Comparison of ENCODE assay signal across 22 cellular contexts in genomic region chr7:36188266-36188665, GRCh38. TPM values are rescaled to one million over a fixed set of nuclear protein-coding genes. Genes with fewer than 3 reads are reported as not detected.
DNase-seq lines count a peak whose midpoint lies in the region; ATAC-seq, FAIRE-seq and TF ChIP-seq lines count a peak whose summit lies in the region.
"Had no signal": no experiment of that assay in that cellular context is flagged by ENCODE, and none has a peak within 500 bp of the region (broad histone marks: within the 10 kb centered on the region; RNA-seq: fewer than 3 reads in every experiment).

No MANE protein-coding gene starts in this region.

- TF ChIP-seq RAD21 in A549 (conservative IDR thresholded peaks at IDR 0.05 in 1 of 2, IDR thresholded peaks at IDR 0.05 in 1 of 2): no peak

- H3K27me3 ChIP-seq in endodermal cell (ENCODE audit: control insufficient read depth, insufficient read depth, low read length, poor library complexity, severe bottlenecking): no peaks in the 10 kb centered on the region
- H3K27me3 ChIP-seq: BLaER1, left lung, transverse colon had no signal

- 0 out of 6 replicates have a peak, but pooled peaks of 1 of the 2 experiments have one; percentile 19 for ATAC-seq in A549
- ATAC-seq in GM21447 (IDR thresholded peaks at IDR 0.05; ENCODE audit: unreplicated experiment): no peak
- no peak for ATAC-seq in HG03442 (IDR thresholded peaks at IDR 0.05; ENCODE audit: unreplicated experiment)
- no peak for ATAC-seq in HG02588 (IDR thresholded peaks at IDR 0.05; ENCODE audit: unreplicated experiment)
- ATAC-seq: left lung had no signal

- H3K4me1 Mint-ChIP-seq in endodermal cell: peaks cover 31% of the 10 kb centered on the region
- H3K4me1 Mint-ChIP-seq in nephron progenitor cell: peaks cover 47% of the 10 kb centered on the region
- H3K4me1 Mint-ChIP-seq: activated CD4-positive, alpha-beta memory T cell treated with anti-CD3 and anti-CD28 coated beads, Interleukin-2, amount 10 ng/mL, durations not matched to agents 7 days and 5 days had no signal

- H3K9me3 ChIP-seq in A549 (no peaks in the 10 kb centered on the region), endodermal cell (ENCODE audit: control insufficient read depth, low read length) (no peaks in the 10 kb centered on the region)
- H3K9me3 ChIP-seq: BLaER1, left lung, transverse colon had no signal

- no peak for FAIRE-seq in A549 (lab: Jason Lieb, UNC)

- H3K27ac Mint-ChIP-seq in endodermal cell (peak overlapping the region; percentile 72), nephron progenitor cell (no peak overlapping the region)
- H3K27ac Mint-ChIP-seq: activated B cell treated with CpG ODN at 0.5 μM for 24 hours; activated CD4-positive, alpha-beta memory T cell treated with anti-CD3 and anti-CD28 coated beads, Interleukin-2, amount 10 ng/mL, durations not matched to agents 7 days and 5 days; dendritic cell treated with granulocyte-macrophage colony-stimulating factor and Interleukin-4, amounts not matched to agents 40 ng/mL and 50 ng/mL, for 4 days; progenitor cell of endocrine pancreas had no signal

- H3K27me3 Mint-ChIP-seq in endodermal cell (ENCODE audit: insufficient read depth) (no peaks in the 10 kb centered on the region), nephron progenitor cell (ENCODE audit: low read depth, poor library complexity) (peaks cover 4% of the 10 kb centered on the region)
- H3K27me3 Mint-ChIP-seq: activated CD4-positive, alpha-beta memory T cell treated with anti-CD3 and anti-CD28 coated beads, Interleukin-2, amount 10 ng/mL, durations not matched to agents 7 days and 5 days; progenitor cell of endocrine pancreas had no signal

- H3K27ac ChIP-seq in A549: 0 out of 6 replicates have a peak overlapping the region, but pooled peaks of 1 of the 2 experiments have one; percentile 17
- H3K27ac ChIP-seq in endodermal cell (ENCODE audit: low read depth, low read length): no peak overlapping the region
- H3K27ac ChIP-seq: BLaER1, left lung, transverse colon had no signal

- DNase-seq in A549 (ENCODE audit: low read depth in 1 of 2, low spot score in 1 of 2) (no peak), LHCN-M2 (ENCODE audit: low read depth) (peak; percentile 64), endodermal cell (peak; percentile 81), nephron progenitor cell (peak; percentile 44), DMS 273 treated with DMSO at 0.1 percent for 48 hours (lab: John Stamatoyannopoulos, UW) (no peak)
- DNase-seq: activated B cell treated with CpG ODN at 0.5 μM for 24 hours; activated CD4-positive, alpha-beta memory T cell treated with anti-CD3 and anti-CD28 coated beads, Interleukin-2, amount 10 ng/mL, durations not matched to agents 7 days and 5 days; activated naive CD4-positive, alpha-beta T cell treated with Interleukin-2 at 50 U/mL for 16 hours; left lung; NCI-H1417 treated with DMSO at 0.1 percent for 48 hours; NCI-H510A treated with DMSO at 0.1 percent for 48 hours; stimulated activated CD4-positive, alpha-beta T cell treated with anti-CD3 and anti-CD28 coated beads, Interleukin-2, amount 100 ng/mL, for 48 hours; stimulated activated naive CD4-positive, alpha-beta T cell treated with Interleukin-2 at 50 U/mL for 16 hours; T1000; transverse colon had no signal

- H3K36me3 Mint-ChIP-seq in endodermal cell (ENCODE audit: low read depth) (no peaks in the 10 kb centered on the region), nephron progenitor cell (ENCODE audit: low read depth) (no peaks in the 10 kb centered on the region)

- TF ChIP-seq EP300 in A549 (IDR thresholded peaks at IDR 0.05): no peak

- peak overlapping the region; percentile 16 for H3K9ac ChIP-seq in endodermal cell (ENCODE audit: extremely low read depth, low read length, poor library complexity, severe bottlenecking)
- H3K9ac ChIP-seq: BLaER1 had no signal

- TF ChIP-seq POLR2A in A549 (IDR thresholded peaks at IDR 0.05; ENCODE audit: low read length): no peak

- no peaks in the 10 kb centered on the region for H3K9me3 Mint-ChIP-seq in endodermal cell
- H3K9me3 Mint-ChIP-seq in nephron progenitor cell: no peaks in the 10 kb centered on the region
- H3K9me3 Mint-ChIP-seq: activated B cell treated with CpG ODN at 0.5 μM for 24 hours; activated CD4-positive, alpha-beta memory T cell treated with anti-CD3 and anti-CD28 coated beads, Interleukin-2, amount 10 ng/mL, durations not matched to agents 7 days and 5 days; neural crest cell had no signal

- CTCF ChIA-PET in A549 (lab: Yijun Ruan, JAX): no interaction called here

- H3K4me2 ChIP-seq in A549: 0 out of 3 replicates have a peak overlapping the region, but pooled peaks have one; percentile 15
- H3K4me2 ChIP-seq: BLaER1 had no signal

- H3K4me1 ChIP-seq in A549 (peaks cover 25% of the 10 kb centered on the region; the same call in 2 of the 3 replicates), endodermal cell (ENCODE audit: control insufficient read depth, insufficient read depth, low read length) (peaks cover 11% of the 10 kb centered on the region)

- no peak overlapping the region for H3K4me3 Mint-ChIP-seq in endodermal cell
- H3K4me3 Mint-ChIP-seq in nephron progenitor cell: no peak overlapping the region
- H3K4me3 Mint-ChIP-seq: activated B cell treated with CpG ODN at 0.5 μM for 24 hours; activated CD4-positive, alpha-beta memory T cell treated with anti-CD3 and anti-CD28 coated beads, Interleukin-2, amount 10 ng/mL, durations not matched to agents 7 days and 5 days; dendritic cell treated with granulocyte-macrophage colony-stimulating factor and Interleukin-4, amounts not matched to agents 40 ng/mL and 50 ng/mL, for 4 days; neural crest cell had no signal

- TF ChIP-seq CTCF in A549 (IDR thresholded peaks at IDR 0.05) (no peak), endodermal cell (conservative IDR thresholded peaks at IDR 0.05) (no peak), nephron progenitor cell (IDR thresholded peaks at IDR 0.05) (no peak)

- H3K36me3 ChIP-seq in endodermal cell (ENCODE audit: control insufficient read depth, insufficient read depth, low read length): no peaks in the 10 kb centered on the region
- H3K36me3 ChIP-seq: BLaER1, left lung, transverse colon had no signal

- 88% methylated on average over 5 of the region's 5 CpGs for whole genome bisulfite sequencing in A549 (ENCODE audit: missing lambda C conversion rate)
- WGBS in endodermal cell (ENCODE audit: insufficient coverage in 1 of 2, insufficient read length in 1 of 2), 2 experiments: 70% methylated on average over 5 of the region's 5 CpGs; no CpG with 5 or more reads in 1 of the 2 experiments

- POLR2A ChIA-PET in A549 (lab: Yijun Ruan, JAX): no interaction called here

- no peak overlapping the region for H3K4me3 ChIP-seq in A549
- H3K4me3 ChIP-seq in endodermal cell (ENCODE audit: low read length): no peak overlapping the region
- H3K4me3 ChIP-seq: BLaER1, left lung, transverse colon had no signal

TF ChIP-seq in A549, 52 proteins besides CTCF, POLR2A, EP300 and RAD21 (continues in another document):
- TF ChIP-seq MAX (IDR thresholded peaks at IDR 0.05) (no peak), HOXB13 (CRISPR knock-in tag; IDR thresholded peaks at IDR 0.05; ENCODE audit: low read depth) (no peak), ESRRA (IDR thresholded peaks at IDR 0.05; ENCODE audit: borderline replicate concordance, low read length) (no peak), TP53 (CRISPR knock-in tag; IDR thresholded peaks at IDR 0.05) (no peak), BCL3 (IDR thresholded peaks at IDR 0.05) (no peak), NPAS2 (CRISPR knock-in tag; IDR thresholded peaks at IDR 0.05; ENCODE audit: borderline replicate concordance) (no peak), RNF2 (IDR thresholded peaks at IDR 0.05; ENCODE audit: borderline replicate concordance, low read depth) (no peak), USF2 (IDR thresholded peaks at IDR 0.05) (no peak), RCOR1 (IDR thresholded peaks at IDR 0.05; ENCODE audit: low read depth, low read length) (no peak), SMC3 (IDR thresholded peaks at IDR 0.05) (no peak), ATOH8 (CRISPR knock-in tag; IDR thresholded peaks at IDR 0.05; ENCODE audit: low read depth) (no peak), JUN (IDR thresholded peaks at IDR 0.05) (no peak)

RNA-seq across cellular contexts. Expression of gene EEPD1, which starts 35.2 kb away (rescaled TPM):
- polyA plus RNA-seq in A549 (2011; rRNA removed) (14.2 and 16.0 TPM in 2 replicates), A549 (2017; fragmentation: RNase III; extraction: RNeasy Plus Mini Kit Qiagen cat#74134 plus additional on column Dnase treatment) (22.1 to 25.9 TPM (median 24.3 TPM) in 3 replicates)
- polyA plus RNA-seq in A549 (2012; cell fraction: cytosol; rRNA removed): 20.3 and 22.7 TPM in 2 replicates
- 60.4 and 64.3 TPM in 2 replicates for polyA plus RNA-seq in A549 (2012; cell fraction: nucleus; rRNA removed)
- 8.3 and 12.0 TPM in 2 replicates for polyA minus RNA-seq in A549 (2011; rRNA and poly(A)+ RNA removed)
- total RNA-seq in LHCN-M2 (2014; rRNA removed) (2.5 and 3.5 TPM in 2 replicates), endodermal cell (10 to 100 TPM in 1 of 2 donors, 1 to 10 TPM in 1; 9.7 to 11.4 TPM)
- 3.9 TPM for polyA plus RNA-seq in LHCN-M2 (2012)
- polyA plus RNA-seq in endodermal cell (2013, experiment 1 of 2): 5.7 TPM
- polyA plus RNA-seq in endodermal cell (2013, experiment 2 of 2): 6.1 TPM

Comparison
In these comparisons a context has a peak if more than half of its experiments do, and no peak if none do; other contexts are left out.
1. DNase-seq: peak in LHCN-M2 (single experiment), endodermal cell (single experiment) and nephron progenitor cell (single experiment); none in A549 (0 of 2) and DMS 273 treated with DMSO at 0.1 percent for 48 hours (single experiment).